ENCODE assay signal across 8 cellular contexts in the genomic region with DNA sequence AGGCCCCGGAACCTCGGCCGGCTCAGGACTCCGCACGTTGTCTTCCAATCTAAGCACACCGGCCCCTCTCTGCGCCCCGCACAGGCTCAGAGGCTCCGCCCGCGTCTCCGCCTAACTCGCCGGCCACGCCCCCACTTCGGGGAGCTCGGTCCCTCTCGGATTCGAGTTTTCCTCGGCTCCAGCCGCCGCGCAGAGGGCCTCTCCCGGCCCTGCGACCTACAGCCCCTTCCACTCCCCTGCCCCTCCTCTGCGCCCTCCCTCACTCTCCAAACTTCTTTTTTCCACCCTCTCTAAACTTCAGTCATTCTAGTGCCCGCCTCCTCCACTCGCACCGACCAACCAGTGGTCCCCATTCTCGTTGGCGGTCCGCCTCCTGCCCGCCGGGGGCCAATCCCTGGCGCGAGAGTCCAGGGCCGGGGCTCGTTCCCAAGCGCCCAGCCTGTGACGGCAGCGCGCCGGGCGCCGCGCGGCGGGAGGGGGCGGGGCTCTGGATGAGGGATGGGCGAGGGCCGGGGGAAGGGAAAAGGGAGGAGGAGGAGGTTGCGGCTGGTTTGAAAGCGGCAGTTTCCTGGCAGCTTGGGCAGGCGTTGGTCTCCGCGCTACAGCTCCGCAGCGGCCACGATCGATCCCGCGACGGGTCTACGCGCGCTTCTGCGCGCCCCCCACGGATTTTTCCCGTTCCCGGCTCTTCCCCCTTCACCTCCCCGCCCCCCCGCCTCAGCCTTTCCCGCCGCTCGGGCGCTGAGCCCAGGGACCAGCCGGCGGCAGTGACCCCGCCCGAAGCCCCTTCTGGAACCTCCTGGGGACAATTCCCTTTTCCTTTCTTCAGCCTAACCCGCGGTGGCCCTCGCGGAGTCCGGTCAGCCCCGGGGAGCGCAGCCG. TPM values are rescaled to one million over a fixed set of nuclear protein-coding genes. Genes with fewer than 3 reads are reported as not detected.
DNase-seq lines count a peak whose midpoint lies in the region; ATAC-seq and TF ChIP-seq lines count a peak whose summit lies in the region.

A gene (plus strand): TSS at position 563 of the 882 bp plus-strand sequence. CDS start 519 bp downstream, outside the sequence.

- peak; percentile 99 for ATAC-seq in GM21723 (IDR thresholded peaks at IDR 0.05; ENCODE audit: unreplicated experiment)

- 0 to 1% methylated on average over 38 to 45 of the region's 89 CpGs for WGBS in esophagus squamous epithelium, 2 donors

- H3K36me3 ChIP-seq in Peyer's patch: no peaks in the 10 kb centered on the region
- no peaks in the 10 kb centered on the region for H3K36me3 ChIP-seq in esophagus squamous epithelium

- TF ChIP-seq CTCF in Peyer's patch (IDR thresholded peaks at IDR 0.05) (no peak), esophagus squamous epithelium (IDR thresholded peaks at IDR 0.05) (peak in 1 of 6 experiments; percentile 2)

- H3K27me3 ChIP-seq in Peyer's patch: no peaks in the 10 kb centered on the region
- no peaks in the 10 kb centered on the region for H3K27me3 ChIP-seq in esophagus squamous epithelium

- TF ChIP-seq POLR2A in Peyer's patch (IDR thresholded peaks at IDR 0.05): peak; percentile 91 to 95
- peak in 3 of 4 donors; percentile 5 to 80 (median 78) for TF ChIP-seq POLR2A in esophagus squamous epithelium (IDR thresholded peaks at IDR 0.05)

- DNase-seq in DMS153 (lab: John Stamatoyannopoulos, UW) (peak; percentile 95), KBM-7 (peak; percentile 99), Peyer's patch (peak; percentile 84 to 99 (median 98)), activated T-helper 1 cell treated with Interleukin-2 at 50 U/mL for 16 hours (ENCODE audit: low read depth) (peak; percentile 92), esophagus squamous epithelium (lab: John Stamatoyannopoulos, UW) (peak; percentile 73), myocyte (ENCODE audit: low read depth) (peak; percentile 99)
- peak; percentile 81 to 87 for DNase-seq in stimulated activated CD8-positive, alpha-beta memory T cell treated with anti-CD3 and anti-CD28 coated beads, Interleukin-7, amount 100 ng/mL, for 4 hours (ENCODE audit: low read depth in 2 of 2)

- intact Hi-C loops in esophagus squamous epithelium (cut with DNase I): no loop called here

- H3K4me3 ChIP-seq in Peyer's patch (peak within 1 kb of the TSS; percentile 82 to 93 (median 87)), esophagus squamous epithelium (peak within 1 kb of the TSS; percentile 74 to 96 (median 92))

- H3K4me1 ChIP-seq in Peyer's patch: no peaks in the 10 kb centered on the region
- H3K4me1 ChIP-seq in esophagus squamous epithelium: peaks cover 11 to 55% (median 14%) of the 10 kb centered on the region in 3 donors

- in situ Hi-C loops in KBM-7 (cut with MboI; ENCODE audit: low pct_unique_long_range_greater_than_20kb, low sequenced_read_pairs): no loop called here

- H3K27ac ChIP-seq in Peyer's patch (peak within 1 kb of the TSS; percentile 76 to 95 (median 86)), esophagus squamous epithelium (peak within 1 kb of the TSS; percentile 93 to 96 (median 94))

- H3K9me3 ChIP-seq in Peyer's patch (no peaks in the 10 kb centered on the region), esophagus squamous epithelium (no peaks in the 10 kb centered on the region)

RNA-seq across cellular contexts. Expression of the gene that starts here (rescaled TPM):
- 100 to 1,000 TPM in 2 of 4 donors, 10 to 100 TPM in 2; 60.2 to 120 (median 103) TPM for total RNA-seq in Peyer's patch
- 10 to 100 TPM; 14.4 to 28.2 (median 24.4) TPM for total RNA-seq in esophagus squamous epithelium
- 6.6 and 8.4 TPM in 2 replicates for total RNA-seq in myocyte
- 2.3 TPM for polyA plus RNA-seq in myocyte (2012)

Comparison
In these comparisons a context has a peak if more than half of its experiments do, and no peak if none do; other contexts are left out.
1. Peak in every context shown above with its lines: DNase-seq, ATAC-seq, H3K4me3 ChIP-seq and H3K27ac ChIP-seq.